ENCODE assay signal across 10 cellular contexts in the genomic region with DNA sequence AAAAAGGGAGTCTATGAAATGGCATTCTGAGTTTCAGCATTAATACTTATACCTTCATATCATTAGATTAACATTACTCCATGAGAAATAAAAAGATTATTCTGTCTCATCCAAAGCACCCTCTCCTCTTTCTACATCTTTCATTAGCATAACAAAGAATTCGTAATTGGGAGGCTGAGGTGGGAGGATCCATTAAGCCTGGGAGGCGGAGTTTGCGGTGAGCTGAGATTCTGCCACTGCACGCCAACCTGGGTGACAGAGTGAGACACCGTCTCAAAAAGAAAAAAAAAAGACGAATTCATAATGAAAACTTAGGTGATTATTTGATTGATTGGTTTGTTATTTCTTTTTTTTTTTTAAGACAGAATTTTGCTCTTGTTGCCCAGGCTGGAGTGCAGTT. TPM values are rescaled to one million over a fixed set of nuclear protein-coding genes. Genes with fewer than 3 reads are reported as not detected.
DNase-seq lines count a peak whose midpoint lies in the region; FAIRE-seq and TF ChIP-seq lines count a peak whose summit lies in the region.
"Had no signal": no experiment of that assay in that cellular context is flagged by ENCODE, and none has a peak within 500 bp of the region (broad histone marks: within the 10 kb centered on the region; RNA-seq: fewer than 3 reads in every experiment).

No MANE protein-coding gene starts in this region.

- peaks cover 34% of the 10 kb centered on the region for H3K4me1 Mint-ChIP-seq in brain
- peaks cover 24% of the 10 kb centered on the region for H3K4me1 Mint-ChIP-seq in osteocyte (ENCODE audit: unreplicated experiment)

- H3K27me3 Mint-ChIP-seq in brain, result no peaks in the 10 kb centered on the region
- no peaks in the 10 kb centered on the region for H3K27me3 Mint-ChIP-seq in osteocyte (ENCODE audit: unreplicated experiment)

- H3K36me3 Mint-ChIP-seq in brain, result no peaks in the 10 kb centered on the region
- no peaks in the 10 kb centered on the region for H3K36me3 Mint-ChIP-seq in osteocyte (ENCODE audit: unreplicated experiment)

- peak overlapping the region in 4 of 5 experiments; percentile 16 to 89 (median 86) for H3K4me3 Mint-ChIP-seq in brain
- H3K4me3 Mint-ChIP-seq in osteocyte (ENCODE audit: unreplicated experiment), result no peak overlapping the region

- H3K27ac Mint-ChIP-seq in brain (peak overlapping the region in 1 of 5 experiments; percentile 38), osteocyte (ENCODE audit: unreplicated experiment) (peak overlapping the region; percentile 87)

- DNase-seq in NCI-H82 (lab: John Stamatoyannopoulos, UW) (peak; percentile 16), NCI-H82 treated with DMSO at 0.1 percent for 48 hours (lab: John Stamatoyannopoulos, UW; ENCODE audit: unreplicated experiment) (no peak), NCI-H69 (lab: John Stamatoyannopoulos, UW) (peak; percentile 80), osteocyte (ENCODE audit: extremely low spot score, unreplicated experiment) (no peak), MV-4-11 (lab: John Stamatoyannopoulos, UW) (no peak), mucosa of gallbladder (ENCODE audit: low spot score) (no peak), GM12892 (ENCODE audit: insufficient read length) (no peak)
- DNase-seq: adrenal gland, NCI-H2029 had no signal

- no peak for TF ChIP-seq POLR2A in GM12892 (IDR thresholded peaks at IDR 0.05; ENCODE audit: low read depth, low read length)

- FAIRE-seq in GM12892 (lab: Jason Lieb, UNC), result no peak

- H3K9me3 Mint-ChIP-seq in brain (no peaks in the 10 kb centered on the region), osteocyte (ENCODE audit: unreplicated experiment) (no peaks in the 10 kb centered on the region)

- TF ChIP-seq CTCF in brain (conservative IDR thresholded peaks at IDR 0.05) (no peak), osteocyte (IDR thresholded peaks at IDR 0.05) (no peak)

RNA-seq across cellular contexts. Expression of gene CDK17, which starts 1.8 kb away (rescaled TPM):
- 12.1 TPM for polyA plus RNA-seq in brain (ENCODE audit: insufficient read depth, low read depth, low replicate concordance)
- total RNA-seq in osteocyte (33.8 and 37.2 TPM in 2 replicates), mucosa of gallbladder (25.4 TPM)
- polyA plus RNA-seq in GM12892 (2012; ENCODE audit: missing spikeins), result 19.3 TPM

Comparison
In these comparisons a context has a peak if more than half of its experiments do, and no peak if none do; other contexts are left out.
1. DNase-seq: peak in NCI-H82 (single experiment) and NCI-H69 (single experiment); none in NCI-H82 treated with DMSO at 0.1 percent for 48 hours (single experiment), osteocyte (single experiment), MV-4-11 (single experiment), mucosa of gallbladder (single experiment) and GM12892 (single experiment).